ENCODE assay signal across 17 cellular contexts in genomic region chr4:4341861-4342650, GRCh38. TPM values are rescaled to one million over a fixed set of nuclear protein-coding genes. Genes with fewer than 3 reads are reported as not detected.
DNase-seq lines count a peak whose midpoint lies in the region; TF ChIP-seq lines count a peak whose summit lies in the region.
"Had no signal": no experiment of that assay in that cellular context is flagged by ENCODE, and none has a peak within 500 bp of the region (broad histone marks: within the 10 kb centered on the region; RNA-seq: fewer than 3 reads in every experiment).

No MANE protein-coding gene starts in this region.

- no peaks in the 10 kb centered on the region for H3K27me3 Mint-ChIP-seq in activated naive CD4-positive, alpha-beta T cell treated with anti-CD3 and anti-CD28 coated beads, Interleukin-2, amount 50 U/mL, for 24 hours
- peaks cover 12% of the 10 kb centered on the region for H3K27me3 Mint-ChIP-seq in activated naive CD4-positive, alpha-beta T cell treated with anti-CD3 and anti-CD28 coated beads, Interleukin-2, amount 10 ng/mL, durations not matched to agents 7 days and 5 days

- no TSS peak for BruUV-seq in OCI-LY7 (replicated peaks; lab: Mats Ljungman, UMichigan)

- H3K4me1 ChIP-seq in OCI-LY7 (ENCODE audit: insufficient read depth, low read length, poor library complexity, severe bottlenecking) (peaks cover 56% of the 10 kb centered on the region), spleen (peaks cover 0 to 4% (median 0%) of the 10 kb centered on the region in 6 donors)

- peak overlapping the region; percentile 33 for H3K27ac Mint-ChIP-seq in activated naive CD4-positive, alpha-beta T cell treated with anti-CD3 and anti-CD28 coated beads, Interleukin-2, amount 50 U/mL, for 24 hours
- no peak overlapping the region for H3K27ac Mint-ChIP-seq in activated naive CD4-positive, alpha-beta T cell treated with anti-CD3 and anti-CD28 coated beads, Interleukin-2, amount 10 ng/mL, durations not matched to agents 7 days and 5 days
- H3K27ac Mint-ChIP-seq: CD14-positive monocyte had no signal

- no peaks in the 10 kb centered on the region for H3K9me3 Mint-ChIP-seq in activated naive CD4-positive, alpha-beta T cell treated with anti-CD3 and anti-CD28 coated beads, Interleukin-2, amount 50 U/mL, for 24 hours
- H3K9me3 Mint-ChIP-seq in activated naive CD4-positive, alpha-beta T cell treated with anti-CD3 and anti-CD28 coated beads, Interleukin-2, amount 10 ng/mL, durations not matched to agents 7 days and 5 days = peaks cover 2% of the 10 kb centered on the region
- H3K9me3 Mint-ChIP-seq: CD8-positive, alpha-beta T cell had no signal

- DNase-seq in activated naive CD4-positive, alpha-beta T cell treated with anti-CD3 and anti-CD28 coated beads, Interleukin-2, amount 10 ng/mL, durations not matched to agents 7 days and 5 days = no peak
- peak; percentile 34 for DNase-seq in OCI-LY7 (ENCODE audit: low spot score)
- DNase-seq in foreskin melanocyte = peak; percentile 83
- peak; percentile 42 for DNase-seq in spleen
- DNase-seq in H4 (ENCODE audit: low spot score) = no peak
- DNase-seq in anterior cingulate cortex (lab: John Stamatoyannopoulos, UW) = no peak
- DNase-seq in MV-4-11 (lab: John Stamatoyannopoulos, UW) = no peak
- DNase-seq: CD8-positive, alpha-beta T cell; COR-L47; DMS153; DMS79 treated with DMSO at 0.1 percent for 48 hours; GDM1; GOT3; HCEC 1CT had no signal

- intact Hi-C loops in OCI-LY7 (cut with micrococcal nuclease; ENCODE audit: unreplicated experiment) = loop anchor here (10.0 kb wide), 1 partner anchor 387 kb away; no protein-coding TSS in a partner anchor
- intact Hi-C loops in spleen (cut with DNase I; ENCODE audit: low total_unique reads) = no loop called here

- H4K20me1 ChIP-seq in OCI-LY7 (ENCODE audit: insufficient read depth, low read length) = no peaks in the 10 kb centered on the region

- no peaks in the 10 kb centered on the region; the same call in 1 of the 2 replicates for H3K9me3 ChIP-seq in OCI-LY7 (ENCODE audit: low read length)
- no peaks in the 10 kb centered on the region for H3K9me3 ChIP-seq in spleen

- H3K27me3 ChIP-seq in spleen (replicated peaks in 1 of 7) = peaks cover 0 to 6% (median 0%) of the 10 kb centered on the region in 7 donors

- peaks cover 2% of the 10 kb centered on the region for H3K4me1 Mint-ChIP-seq in activated naive CD4-positive, alpha-beta T cell treated with anti-CD3 and anti-CD28 coated beads, Interleukin-2, amount 50 U/mL, for 24 hours
- H3K4me1 Mint-ChIP-seq in activated naive CD4-positive, alpha-beta T cell treated with anti-CD3 and anti-CD28 coated beads, Interleukin-2, amount 10 ng/mL, durations not matched to agents 7 days and 5 days = peaks cover 5% of the 10 kb centered on the region
- H3K4me1 Mint-ChIP-seq: CD14-positive monocyte had no signal

- CTCF ChIA-PET in activated naive CD4-positive, alpha-beta T cell treated with anti-CD3 and anti-CD28 coated beads, Interleukin-2, amount 10 ng/mL, durations not matched to agents 7 days and 5 days (lab: Charles Lee) = interaction anchor here (0.9 kb wide), 1 partner anchor 90 kb away, joined by 5 read pairs; no protein-coding TSS in a partner anchor
- CTCF ChIA-PET in OCI-LY7 (lab: Charles Lee; ENCODE audit: unreplicated experiment) = interaction anchor here (0.7 to 1.1 kb wide), 3 partner anchors 10 to 82 kb away, joined by 3 read pairs; no protein-coding TSS in a partner anchor

- H3K27ac ChIP-seq in OCI-LY7 (ENCODE audit: low read depth, low read length, poor library complexity, severe bottlenecking) = peak overlapping the region; percentile 99
- H3K27ac ChIP-seq in spleen = no peak overlapping the region
- H3K27ac ChIP-seq: 22Rv1 had no signal

- peak overlapping the region; percentile 82 for H3K4me2 ChIP-seq in OCI-LY7 (ENCODE audit: low read length)

- H3K4me3 ChIP-seq in OCI-LY7 (ENCODE audit: low read depth, low read length, poor library complexity, severe bottlenecking) (no peak overlapping the region), spleen (no peak overlapping the region)

- no peak for TF ChIP-seq POLR2A in spleen (IDR thresholded peaks at IDR 0.05)

- no peaks in the 10 kb centered on the region for H3K9me2 ChIP-seq in OCI-LY7 (ENCODE audit: insufficient read depth, low read length)

- H2AFZ ChIP-seq in OCI-LY7 (ENCODE audit: low read length) = peak overlapping the region; percentile 96

- H3K36me3 ChIP-seq in OCI-LY7 (ENCODE audit: insufficient read depth, low read length) (no peaks in the 10 kb centered on the region; the same call in 1 of the 2 replicates), spleen (no peaks in the 10 kb centered on the region)

- WGBS in spleen, 5 donors = 81 to 92% (median 89%) methylated on average over 9 of the region's 9 CpGs

- 0 out of 2 replicates have a peak, but pooled peaks have one; percentile 22 for TF ChIP-seq CTCF in OCI-LY7 (conservative IDR thresholded peaks at IDR 0.05; ENCODE audit: low read length)
- TF ChIP-seq CTCF in spleen (IDR thresholded peaks at IDR 0.05 in 8 of 11, conservative IDR thresholded peaks at IDR 0.05 in 3 of 11) = no peak

- no peak overlapping the region for H3K4me3 Mint-ChIP-seq in activated naive CD4-positive, alpha-beta T cell treated with anti-CD3 and anti-CD28 coated beads, Interleukin-2, amount 50 U/mL, for 24 hours
- no peak overlapping the region for H3K4me3 Mint-ChIP-seq in activated naive CD4-positive, alpha-beta T cell treated with anti-CD3 and anti-CD28 coated beads, Interleukin-2, amount 10 ng/mL, durations not matched to agents 7 days and 5 days
- H3K4me3 Mint-ChIP-seq: CD14-positive monocyte; CD8-positive, alpha-beta T cell had no signal

- no peaks in the 10 kb centered on the region for H3K79me2 ChIP-seq in OCI-LY7 (ENCODE audit: insufficient read depth, low read depth, low read length)

- H3K36me3 Mint-ChIP-seq in activated naive CD4-positive, alpha-beta T cell treated with anti-CD3 and anti-CD28 coated beads, Interleukin-2, amount 50 U/mL, for 24 hours = peaks cover under 1% of the 10 kb centered on the region
- peaks cover 2% of the 10 kb centered on the region for H3K36me3 Mint-ChIP-seq in activated naive CD4-positive, alpha-beta T cell treated with anti-CD3 and anti-CD28 coated beads, Interleukin-2, amount 10 ng/mL, durations not matched to agents 7 days and 5 days
- H3K36me3 Mint-ChIP-seq: CD14-positive monocyte; CD8-positive, alpha-beta T cell had no signal

- POLR2A ChIA-PET in OCI-LY7 (lab: Charles Lee) = interaction anchor here (0.6 to 2.5 kb wide), 8 partner anchors 9 to 117 kb away, joined by 3 to 11 read pairs (median 4); partner anchors contain the start of gene TMEM128

RNA-seq across cellular contexts. Expression of gene NSG1, which starts 44.8 kb away (rescaled TPM):
- 28.8 and 38.8 TPM in 2 replicates for total RNA-seq in OCI-LY7 (2014; rRNA removed; shearing (Covaris generic))
- total RNA-seq in OCI-LY7 (2022) (35.5 and 36.6 TPM in 2 replicates), spleen (1 to 10 TPM in 6 of 7 donors, under 1 TPM in 1; 0.66 to 4.1 (median 1.9) TPM)
- polyA plus RNA-seq in spleen = under 1 TPM; 0.22 to 0.83 (median 0.26) TPM
- total RNA-seq in H4 (2014; rRNA removed; shearing (Covaris generic)) = 7.5 and 8.9 TPM in 2 replicates

RNA-seq across cellular contexts. Expression of gene ZBTB49, which starts 52.0 kb away (rescaled TPM):
- total RNA-seq in OCI-LY7 (2014; rRNA removed; shearing (Covaris generic)) = 6.5 and 9.9 TPM in 2 replicates
- total RNA-seq in OCI-LY7 (2022) (8.7 and 12.8 TPM in 2 replicates), spleen (10 to 100 TPM in 6 of 7 donors, 1 to 10 TPM in 1; 5.6 to 25.4 (median 12.0) TPM)
- polyA plus RNA-seq in spleen = 1 to 10 TPM; 2.7 to 5.1 (median 4.8) TPM
- 4.6 and 5.5 TPM in 2 replicates for total RNA-seq in H4 (2014; rRNA removed; shearing (Covaris generic))

RNA-seq across cellular contexts. Expression of gene LYAR, which starts 52.1 kb away (rescaled TPM):
- 58.8 and 86.8 TPM in 2 replicates for total RNA-seq in OCI-LY7 (2014; rRNA removed; shearing (Covaris generic))
- total RNA-seq in OCI-LY7 (2022) (55.0 and 58.5 TPM in 2 replicates), spleen (10 to 100 TPM; 16.7 to 29.3 (median 23.3) TPM)
- polyA plus RNA-seq in spleen = 10 to 100 TPM; 13.5 to 24.6 (median 19.3) TPM
- 46.6 and 54.9 TPM in 2 replicates for total RNA-seq in H4 (2014; rRNA removed; shearing (Covaris generic))

Comparison
In these comparisons a context has a peak if more than half of its experiments do, and no peak if none do; other contexts are left out.
1. DNase-seq: peak in OCI-LY7 (single experiment), foreskin melanocyte (single experiment) and spleen (single experiment); none in activated naive CD4-positive, alpha-beta T cell treated with anti-CD3 and anti-CD28 coated beads, Interleukin-2, amount 10 ng/mL, durations not matched to agents 7 days and 5 days (single experiment), H4 (single experiment), anterior cingulate cortex (0 of 58) and MV-4-11 (single experiment).